In the genomic region with DNA sequence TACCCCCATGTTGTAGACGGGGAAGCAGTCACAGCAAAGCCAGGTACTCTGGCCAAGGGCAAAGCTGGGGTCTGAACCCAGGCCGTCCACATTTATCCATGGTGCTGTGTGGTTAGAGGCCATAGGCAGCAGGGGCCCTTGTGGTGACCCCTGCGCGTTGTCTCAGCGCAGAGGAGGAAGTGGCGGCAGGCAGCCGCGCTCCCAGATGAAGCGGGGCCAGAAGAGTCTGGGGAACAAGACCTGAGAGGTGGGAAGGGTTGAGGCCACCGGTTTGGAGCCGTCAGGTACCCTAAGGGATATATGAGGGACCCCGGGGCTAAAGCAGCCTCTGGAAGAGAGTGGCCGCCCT, we compare ENCODE assay signal across 8 cellular contexts. TPM values are rescaled to one million over a fixed set of nuclear protein-coding genes. Genes with fewer than 3 reads are reported as not detected.
DNase-seq lines count a peak whose midpoint lies in the region; ATAC-seq, FAIRE-seq and TF ChIP-seq lines count a peak whose summit lies in the region.

No MANE protein-coding gene starts in this region.

- H3K27me3 ChIP-seq in trophoblast cell (ENCODE audit: insufficient read depth, low read length): no peaks in the 10 kb centered on the region

- H3K4me1 ChIP-seq in trophoblast cell (ENCODE audit: control insufficient read depth in 1 of 2, insufficient read depth in 2 of 2, low read length in 2 of 2): peaks cover 0 to 3% of the 10 kb centered on the region in 2 experiments

- no peak overlapping the region for H2BK5ac ChIP-seq in trophoblast cell (ENCODE audit: low read depth, low read length, poor library complexity)

- H3K27ac ChIP-seq in KOPT-K1 (ENCODE audit: low read depth, low read length, poor library complexity, severe bottlenecking) (peak overlapping the region; percentile 27), trophoblast cell (ENCODE audit: low read depth, low read length) (no peak overlapping the region)

- H2BK12ac ChIP-seq in trophoblast cell (ENCODE audit: low read length): no peak overlapping the region

- no peak overlapping the region for H3K4ac ChIP-seq in trophoblast cell (ENCODE audit: low read depth, low read length)

- peak overlapping the region; percentile 48 for H3K18ac ChIP-seq in trophoblast cell (ENCODE audit: low read length)

- no peak overlapping the region for H3K9ac ChIP-seq in trophoblast cell (ENCODE audit: low read length)

- no peak overlapping the region for H2AK5ac ChIP-seq in trophoblast cell (ENCODE audit: low read length)

- H2AFZ ChIP-seq in trophoblast cell (ENCODE audit: insufficient read depth, low read length, poor library complexity): peak overlapping the region; percentile 96

- peak overlapping the region; percentile 93 for H3K4me2 ChIP-seq in trophoblast cell (ENCODE audit: low read length)

- H3K14ac ChIP-seq in trophoblast cell (ENCODE audit: low read length): no peak overlapping the region

- peak overlapping the region; percentile 41 for H4K91ac ChIP-seq in trophoblast cell (ENCODE audit: low read depth, low read length)

- no CpG with 5 or more reads among the region's 13 CpGs for WGBS in trophoblast cell (ENCODE audit: extremely low coverage, insufficient coverage, insufficient read length)

- H3K79me2 ChIP-seq in trophoblast cell (ENCODE audit: control insufficient read depth, insufficient read depth, low read length, poor library complexity): peaks cover 5% of the 10 kb centered on the region

- TF ChIP-seq POLR2A in GM12892 (IDR thresholded peaks at IDR 0.05; ENCODE audit: low read depth, low read length): no peak

- H3K79me1 ChIP-seq in trophoblast cell (ENCODE audit: low read length): peaks cover 5% of the 10 kb centered on the region

- DNase-seq in GM12892 (ENCODE audit: insufficient read length) (peak; percentile 33), germinal center (ENCODE audit: low spot score) (peak; percentile 53), trophoblast cell (no peak), glomerular visceral epithelial cell (ENCODE audit: extremely low spot score) (no peak), DMS79 treated with DMSO at 0.1 percent for 48 hours (lab: John Stamatoyannopoulos, UW) (no peak)
- DNase-seq in activated T-cell treated with anti-CD3 and anti-CD28 coated beads, Interleukin-2, amount 50 U/mL, for 1 hour: peak; percentile 27

- H3K9me3 ChIP-seq in KOPT-K1 (ENCODE audit: insufficient read depth, low read length, poor library complexity, severe bottlenecking) (no peaks in the 10 kb centered on the region), trophoblast cell (ENCODE audit: insufficient read depth, low read depth, low read length) (no peaks in the 10 kb centered on the region)

- peak overlapping the region; percentile 87 for H3K4me3 ChIP-seq in trophoblast cell (ENCODE audit: low read depth, low read length)

- peak overlapping the region; percentile 49 for H4K12ac ChIP-seq in trophoblast cell (ENCODE audit: low read depth, low read length)

- FAIRE-seq in GM12892 (lab: Jason Lieb, UNC): no peak

- peak; percentile 72 for ATAC-seq in GM21723 (IDR thresholded peaks at IDR 0.05; ENCODE audit: unreplicated experiment)

- H3K36me3 ChIP-seq in KOPT-K1 (ENCODE audit: insufficient read depth, low read length) (no peaks in the 10 kb centered on the region), trophoblast cell (ENCODE audit: control insufficient read depth in 1 of 2, insufficient read depth in 2 of 2, low read length in 2 of 2) (no peaks in the 10 kb centered on the region)

- no peak overlapping the region for H3K23ac ChIP-seq in trophoblast cell (ENCODE audit: low read length)

- H4K8ac ChIP-seq in trophoblast cell (ENCODE audit: low read depth, low read length): peak overlapping the region; percentile 77

- no peak overlapping the region for H2BK120ac ChIP-seq in trophoblast cell (ENCODE audit: insufficient read depth, low read length, poor library complexity)

RNA-seq across cellular contexts. Expression of gene ZNF396, which starts 0.8 kb away (rescaled TPM):
- 0.47 TPM for polyA plus RNA-seq in GM12892 (2012; ENCODE audit: missing spikeins)
- 0.77 and 0.89 TPM in 2 replicates for polyA plus RNA-seq in trophoblast cell (2013)

RNA-seq across cellular contexts. Expression of gene ZNF24, which starts 32.1 kb away (rescaled TPM):
- 17.1 TPM for polyA plus RNA-seq in GM12892 (2012; ENCODE audit: missing spikeins)
- polyA plus RNA-seq in trophoblast cell (2013): 21.7 and 21.9 TPM in 2 replicates

Comparison
In these comparisons a context has a peak if more than half of its experiments do, and no peak if none do; other contexts are left out.
1. DNase-seq: peak in GM12892 (single experiment), activated T-cell treated with anti-CD3 and anti-CD28 coated beads, Interleukin-2, amount 50 U/mL, for 1 hour (single experiment) and germinal center (single experiment); none in trophoblast cell (0 of 2), glomerular visceral epithelial cell (single experiment) and DMS79 treated with DMSO at 0.1 percent for 48 hours (single experiment).